In genomic region chr5:43042176-43042625, GRCh38 we compare ENCODE assay signal across 8 cellular contexts. TPM values are rescaled to one million over a fixed set of nuclear protein-coding genes. Genes with fewer than 3 reads are reported as not detected.
A peak's percentile ranks its signal among the peaks of the same experiment; 100 is the strongest.
DNase-seq lines count a peak whose midpoint lies in the region; ATAC-seq, FAIRE-seq and TF ChIP-seq lines count a peak whose summit lies in the region.

No MANE protein-coding gene starts in this region.

- H3K36me3 ChIP-seq in PC-9 (ENCODE audit: low read depth) (no peaks in the 10 kb centered on the region), osteoblast (ENCODE audit: insufficient read depth, low read length) (no peaks in the 10 kb centered on the region), transverse colon (no peaks in the 10 kb centered on the region)

- no peaks in the 10 kb centered on the region for H3K9me3 ChIP-seq in PC-9 (ENCODE audit: insufficient read depth, low read depth)
- no peaks in the 10 kb centered on the region for H3K9me3 ChIP-seq in osteoblast (ENCODE audit: low read depth, low read length)
- no peaks in the 10 kb centered on the region for H3K9me3 ChIP-seq in transverse colon

- TF ChIP-seq POLR2A in transverse colon (IDR thresholded peaks at IDR 0.05), result peak; percentile 35

- TF ChIP-seq CTCF in Calu3 (IDR thresholded peaks at IDR 0.05; ENCODE audit: unreplicated experiment), result no peak
- no peak; the same call in 1 of the 2 replicates for TF ChIP-seq CTCF in PC-9 (conservative IDR thresholded peaks at IDR 0.05)
- TF ChIP-seq CTCF in foreskin keratinocyte (conservative IDR thresholded peaks at IDR 0.05), result peak; percentile 36
- peak; percentile 25 for TF ChIP-seq CTCF in osteoblast (IDR thresholded peaks at IDR 0.05; ENCODE audit: extremely low read depth, low read depth, low read length)
- peak in 1 of 5 experiments; percentile 7 for TF ChIP-seq CTCF in transverse colon (IDR thresholded peaks at IDR 0.05)

- H3K27me3 Mint-ChIP-seq in Calu3 (ENCODE audit: unreplicated experiment), result no peaks in the 10 kb centered on the region
- no peaks in the 10 kb centered on the region for H3K27me3 Mint-ChIP-seq in activated T-helper 2 cell treated with anti-CD3 and anti-CD28 coated beads, Interferon-gamma antibody, Interleukin-2, Interleukin-4, amounts not matched to agents 10 μg/mL and 5 μg/mL and 100 μg/mL, durations not matched to agents 14 hours and 24 hours and 36 hours (ENCODE audit: low read depth)

- H3K4me3 Mint-ChIP-seq in Calu3 (ENCODE audit: low read depth, unreplicated experiment), result peak overlapping the region; percentile 90
- H3K4me3 Mint-ChIP-seq in activated T-helper 2 cell treated with anti-CD3 and anti-CD28 coated beads, Interferon-gamma antibody, Interleukin-2, Interleukin-4, amounts not matched to agents 10 μg/mL and 5 μg/mL and 100 μg/mL, durations not matched to agents 14 hours and 24 hours and 36 hours (ENCODE audit: low read depth), result peak overlapping the region; percentile 92

- no peak for TF ChIP-seq EP300 in transverse colon (IDR thresholded peaks at IDR 0.05; ENCODE audit: low read depth)

- H2AFZ ChIP-seq in PC-9 (peak overlapping the region; percentile 96), osteoblast (ENCODE audit: low read length) (peak overlapping the region; percentile 94)

- no peaks in the 10 kb centered on the region for H3K9me2 ChIP-seq in PC-9 (ENCODE audit: insufficient read depth)

- in situ Hi-C loops in transverse colon (cut with MboI; ENCODE audit: low pct_ligation_motif_present in 1 of 4, low pct_unique_long_range_greater_than_20kb in 1 of 4, low sequenced_read_pairs in 3 of 4), result loop anchor here in 2 of 4 donors (10.0 kb wide), 2 partner anchors 47 to 137 kb away; no protein-coding TSS in a partner anchor

- H4K20me1 ChIP-seq in PC-9 (ENCODE audit: insufficient read depth) (no peaks in the 10 kb centered on the region), osteoblast (ENCODE audit: insufficient read depth, low read length) (peaks cover 5% of the 10 kb centered on the region)

- H3K79me2 ChIP-seq in PC-9 (ENCODE audit: low read depth) (peaks cover 12% of the 10 kb centered on the region; the same call in 1 of the 2 replicates), osteoblast (ENCODE audit: insufficient read depth, low read length) (peaks cover 66% of the 10 kb centered on the region)

- peaks cover 32% of the 10 kb centered on the region for H3K4me1 Mint-ChIP-seq in Calu3 (ENCODE audit: low read depth, unreplicated experiment)
- H3K4me1 Mint-ChIP-seq in activated T-helper 2 cell treated with anti-CD3 and anti-CD28 coated beads, Interferon-gamma antibody, Interleukin-2, Interleukin-4, amounts not matched to agents 10 μg/mL and 5 μg/mL and 100 μg/mL, durations not matched to agents 14 hours and 24 hours and 36 hours (ENCODE audit: low read depth), result peaks cover 38% of the 10 kb centered on the region

- DNase-seq in Calu3, result peak; percentile 64
- DNase-seq in HTR-8/SVneo (ENCODE audit: insufficient read length, low spot score), result no peak
- peak; percentile 81 to 85 for DNase-seq in PC-9
- peak; percentile 86 for DNase-seq in activated T-helper 2 cell treated with anti-CD3 and anti-CD28 coated beads, Interferon-gamma antibody, Interleukin-2, Interleukin-4, amounts not matched to agents 10 μg/mL and 5 μg/mL and 100 μg/mL, durations not matched to agents 14 hours and 24 hours and 36 hours (ENCODE audit: low spot score)
- DNase-seq in foreskin keratinocyte, result no peak
- peak; percentile 68 for DNase-seq in osteoblast (ENCODE audit: insufficient read length, low spot score, missing footprints)
- peak; percentile 79 for DNase-seq in transverse colon

- CTCF ChIA-PET in Calu3 (lab: Charles Lee), result interaction anchor here (0.7 to 3.1 kb wide), 5 partner anchors 23 to 132 kb away, joined by 3 to 23 read pairs (median 9); no protein-coding TSS in a partner anchor
- CTCF ChIA-PET in PC-9 (lab: Charles Lee), result interaction anchor here (0.5 to 3.2 kb wide), 11 partner anchors 10 to 380 kb away, joined by 3 to 46 read pairs (median 5); no protein-coding TSS in a partner anchor

- BruUV-seq in Calu3 (replicated peaks; lab: Mats Ljungman, UMichigan) (no TSS peak), PC-9 (replicated peaks; lab: Mats Ljungman, UMichigan) (no TSS peak)

- no peaks in the 10 kb centered on the region for H3K27me3 ChIP-seq in PC-9 (ENCODE audit: insufficient read depth, low read depth)
- no peaks in the 10 kb centered on the region for H3K27me3 ChIP-seq in foreskin keratinocyte
- H3K27me3 ChIP-seq in osteoblast (ENCODE audit: insufficient read depth, low read length), result no peaks in the 10 kb centered on the region
- H3K27me3 ChIP-seq in transverse colon, result peaks cover 58% of the 10 kb centered on the region

- H3K27ac ChIP-seq in PC-9 (peak overlapping the region; percentile 60), foreskin keratinocyte (peak overlapping the region; percentile 48), osteoblast (ENCODE audit: low read depth, low read length) (peak overlapping the region; percentile 94), transverse colon (peak overlapping the region; percentile 91 to 98 (median 94))

- POLR2A ChIA-PET in PC-9 (lab: Charles Lee; ENCODE audit: unreplicated experiment), result interaction anchor here (0.6 to 1.7 kb wide), 4 partner anchors 22 to 34 kb away, joined by 3 to 15 read pairs (median 4); no protein-coding TSS in a partner anchor

- intact Hi-C loops in Calu3 (cut with micrococcal nuclease; ENCODE audit: unreplicated experiment), result no loop called here
- intact Hi-C loops in PC-9 (cut with micrococcal nuclease; ENCODE audit: unreplicated experiment), result loop anchor here (1.0 to 10.0 kb wide), 2 partner anchors 79 to 1117 kb away; partner anchors contain the start of gene FBXO4
- intact Hi-C loops in activated T-helper 2 cell treated with anti-CD3 and anti-CD28 coated beads, Interferon-gamma antibody, Interleukin-2, Interleukin-4, amounts not matched to agents 10 μg/mL and 5 μg/mL and 100 μg/mL, durations not matched to agents 14 hours and 24 hours and 36 hours (cut with micrococcal nuclease), result no loop called here
- intact Hi-C loops in transverse colon (cut with DNase I; ENCODE audit: low total_unique reads), result no loop called here

- H3K4me1 ChIP-seq in PC-9 (replicated peaks; ENCODE audit: insufficient read depth) (no peaks in the 10 kb centered on the region; the same call in 1 of the 2 replicates), foreskin keratinocyte (peaks cover 8% of the 10 kb centered on the region), osteoblast (ENCODE audit: insufficient read depth, low read length) (peaks cover 15% of the 10 kb centered on the region), transverse colon (peaks cover 0 to 52% (median 24%) of the 10 kb centered on the region in 4 donors)

- peak overlapping the region; percentile 96 for H3K27ac Mint-ChIP-seq in Calu3 (ENCODE audit: unreplicated experiment)
- peak overlapping the region; percentile 97 for H3K27ac Mint-ChIP-seq in activated T-helper 2 cell treated with anti-CD3 and anti-CD28 coated beads, Interferon-gamma antibody, Interleukin-2, Interleukin-4, amounts not matched to agents 10 μg/mL and 5 μg/mL and 100 μg/mL, durations not matched to agents 14 hours and 24 hours and 36 hours

- H3K4me3 ChIP-seq in PC-9, result peak overlapping the region; percentile 76
- H3K4me3 ChIP-seq in osteoblast (ENCODE audit: insufficient read depth, low read length), result peak overlapping the region; percentile 78
- H3K4me3 ChIP-seq in transverse colon, result peak overlapping the region; percentile 52 to 79 (median 64)

- H3F3A ChIP-seq in PC-9 (ENCODE audit: insufficient read depth, low read depth), result peaks cover 39% of the 10 kb centered on the region

- ATAC-seq in GM21367 (IDR thresholded peaks at IDR 0.05; ENCODE audit: unreplicated experiment) (peak; percentile 23), foreskin keratinocyte (peak; percentile 17)

- 1% methylated on average over 44 of the region's 44 CpGs; no CpG with 5 or more reads in 1 of the 2 donors for WGBS in transverse colon (ENCODE audit: low coverage in 1 of 2), 2 donors

- H3K4me2 ChIP-seq in PC-9 (peak overlapping the region; percentile 79), osteoblast (ENCODE audit: insufficient read depth, low read length) (peak overlapping the region; percentile 96)

- peaks cover 90% of the 10 kb centered on the region for H3K36me3 Mint-ChIP-seq in Calu3 (ENCODE audit: insufficient read depth, unreplicated experiment)
- peaks cover 11% of the 10 kb centered on the region for H3K36me3 Mint-ChIP-seq in activated T-helper 2 cell treated with anti-CD3 and anti-CD28 coated beads, Interferon-gamma antibody, Interleukin-2, Interleukin-4, amounts not matched to agents 10 μg/mL and 5 μg/mL and 100 μg/mL, durations not matched to agents 14 hours and 24 hours and 36 hours (ENCODE audit: low read depth)

- FAIRE-seq in HTR-8/SVneo (lab: Jason Lieb, UNC), result peak; percentile 48

- no peaks in the 10 kb centered on the region for H3K9me3 Mint-ChIP-seq in Calu3 (ENCODE audit: low read depth, unreplicated experiment)
- H3K9me3 Mint-ChIP-seq in activated T-helper 2 cell treated with anti-CD3 and anti-CD28 coated beads, Interferon-gamma antibody, Interleukin-2, Interleukin-4, amounts not matched to agents 10 μg/mL and 5 μg/mL and 100 μg/mL, durations not matched to agents 14 hours and 24 hours and 36 hours, result no peaks in the 10 kb centered on the region

RNA-seq across cellular contexts. Expression of gene ANXA2R, which starts 2.1 kb away (rescaled TPM):
- total RNA-seq in Calu3 (2022), result 8.0 and 9.4 TPM in 2 replicates
- 3.6 and 6.3 TPM in 2 replicates for total RNA-seq in PC-9 (2021)
- total RNA-seq in activated T-helper 2 cell treated with anti-CD3 and anti-CD28 coated beads, Interferon-gamma antibody, Interleukin-2, Interleukin-4, amounts not matched to agents 10 μg/mL and 5 μg/mL and 100 μg/mL, durations not matched to agents 14 hours and 24 hours and 36 hours, result 2.1 and 2.5 TPM in 2 replicates
- 0.49 and 0.71 TPM in 2 replicates for total RNA-seq in foreskin keratinocyte
- 0.48 and 0.68 TPM in 2 replicates for polyA plus RNA-seq in foreskin keratinocyte
- total RNA-seq in osteoblast, result 3.5 and 3.6 TPM in 2 replicates
- 1 to 10 TPM in 2 of 4 donors, under 1 TPM in 2; 0.75 to 4.4 (median 2.0) TPM for total RNA-seq in transverse colon

Comparison
In these comparisons a context has a peak if more than half of its experiments do, and no peak if none do; other contexts are left out.
1. DNase-seq: peak in Calu3 (single experiment), PC-9 (2 of 2), activated T-helper 2 cell treated with anti-CD3 and anti-CD28 coated beads, Interferon-gamma antibody, Interleukin-2, Interleukin-4, amounts not matched to agents 10 μg/mL and 5 μg/mL and 100 μg/mL, durations not matched to agents 14 hours and 24 hours and 36 hours (single experiment), osteoblast (single experiment) and transverse colon (single experiment); none in HTR-8/SVneo (single experiment) and foreskin keratinocyte (0 of 2).
2. CTCF ChIP-seq: peak in foreskin keratinocyte (single experiment) and osteoblast (single experiment); none in Calu3 (single experiment) and PC-9 (single experiment).
3. Peak in every context shown above with its lines, with median percentiles within 50 percentile points of each other: H3K27ac ChIP-seq and H3K4me3 ChIP-seq.